Comparison of ENCODE assay signal across 24 cellular contexts in genomic region chr3:24232784-24233183, GRCh38.
"Had no signal": no experiment of that assay in that cellular context is flagged by ENCODE, and none has a peak within 500 bp of the region (broad histone marks: within the 10 kb centered on the region; RNA-seq: fewer than 3 reads in every experiment).

No MANE protein-coding gene starts in this region.

- H3K36me3 ChIP-seq: lower lobe of right lung, pancreas, right atrium auricular region, stomach, tibial nerve, uterus had no signal

- ATAC-seq: heart right ventricle; left lobe of liver; left ventricle myocardium superior; lower lobe of right lung; naive thymus-derived CD4-positive, alpha-beta T cell; natural killer cell treated with Interleukin-12 subunit alpha and Interleukin-12 subunit beta and Interleukin-15 and Interleukin-18, amount 100 ng/mL, for 72 hours; right lobe of liver; stimulated activated naive B cell treated with anti-CD40 and anti-IgM and Interleukin-4, amounts not matched to agents 10 μg/mL and 1 μg/mL and 100 μg/mL, for 72 hours; stimulated activated naive CD8-positive, alpha-beta T cell treated with anti-CD3 and anti-CD28 coated beads, Interleukin-15, Interleukin-2, amounts not matched to agents 100 U/mL and 50 U/mL, for 24 hours had no signal

- H3K4me1 ChIP-seq: lower lobe of right lung, right lobe of liver, testis had no signal

- DNase-seq: heart right ventricle; islet precursor cell; left ventricle myocardium superior; lower lobe of right lung; mammary epithelial cell; mesendoderm; naive thymus-derived CD4-positive, alpha-beta T cell; nucleus accumbens; pancreas; posterior cingulate gyrus; right lobe of liver; stimulated activated CD4-positive, alpha-beta T cell treated with anti-CD3 and anti-CD28 coated beads, Interleukin-2, amount 100 ng/mL, for 24 hours; stimulated activated CD4-positive, alpha-beta T cell treated with anti-CD3 and anti-CD28 coated beads, Interleukin-4, amount 100 ng/mL, for 1 hour; stimulated activated naive B cell treated with anti-CD40 and anti-IgM and Interleukin-4, amounts not matched to agents 10 μg/mL and 1 μg/mL and 100 μg/mL, for 72 hours; stimulated activated naive CD8-positive, alpha-beta T cell treated with anti-CD3 and anti-CD28 coated beads, Interleukin-15, Interleukin-2, amounts not matched to agents 100 U/mL and 50 U/mL, for 24 hours; stomach; testis; uterus had no signal

- H3K27me3 ChIP-seq: heart right ventricle, hepatocyte, pancreas, right atrium auricular region, right lobe of liver, stomach, testis, tibial nerve, uterus had no signal

- H3K27ac ChIP-seq: heart right ventricle, hepatocyte, lower lobe of right lung, pancreas, right atrium auricular region, right lobe of liver, stomach, testis, tibial nerve, uterus had no signal

- H3K9me3 ChIP-seq: heart right ventricle, lower lobe of right lung, pancreas, right atrium auricular region, right lobe of liver, stomach, testis, tibial nerve, uterus had no signal

- H3K4me3 ChIP-seq: heart right ventricle, hepatocyte, lower lobe of right lung, pancreas, right atrium auricular region, right lobe of liver, smooth muscle cell, stomach, testis, tibial nerve, uterus had no signal
